11 cellular contexts compared by ENCODE assay signal in the genomic region with DNA sequence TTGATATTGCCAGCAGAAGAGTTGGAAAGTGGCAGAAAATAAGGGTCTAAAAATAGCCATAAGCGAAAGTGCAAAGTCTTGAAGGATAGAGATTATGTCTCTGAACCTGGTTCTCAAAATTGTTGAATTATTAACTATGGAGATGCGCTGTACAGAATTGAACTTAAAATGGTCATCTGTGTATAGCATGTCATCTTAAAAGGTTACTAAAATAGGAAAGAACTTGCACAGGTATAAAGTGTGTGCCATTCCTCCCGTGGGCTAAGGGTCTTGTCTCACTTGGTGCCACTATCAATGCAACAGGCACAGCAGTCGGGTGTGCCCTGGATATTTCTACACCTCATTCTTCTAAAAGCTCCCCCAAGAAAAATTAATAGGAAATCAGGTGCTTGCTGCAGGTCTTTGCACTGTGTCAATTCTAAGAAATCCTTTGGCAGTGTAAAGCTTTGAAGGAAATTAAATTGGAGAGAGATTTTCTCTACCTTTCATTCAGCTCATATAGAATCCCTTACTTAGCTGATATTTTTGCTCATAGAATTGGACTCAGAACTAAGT. TPM values are rescaled to one million over a fixed set of nuclear protein-coding genes. Genes with fewer than 3 reads are reported as not detected.
A peak's percentile ranks its signal among the peaks of the same experiment; 100 is the strongest.
DNase-seq lines count a peak whose midpoint lies in the region; FAIRE-seq and TF ChIP-seq lines count a peak whose summit lies in the region.
"Had no signal": no experiment of that assay in that cellular context is flagged by ENCODE, and none has a peak within 500 bp of the region (broad histone marks: within the 10 kb centered on the region; RNA-seq: fewer than 3 reads in every experiment).

No MANE protein-coding gene starts in this region.

- peak overlapping the region; percentile 7 for H3K4me3 Mint-ChIP-seq in astrocyte (ENCODE audit: unreplicated experiment)
- H3K4me3 Mint-ChIP-seq in HFFc6: no peak overlapping the region
- H3K4me3 Mint-ChIP-seq in activated CD4-positive, alpha-beta memory T cell treated with anti-CD3 and anti-CD28 coated beads, Interleukin-2, amount 10 ng/mL, durations not matched to agents 7 days and 5 days: no peak overlapping the region
- H3K4me3 Mint-ChIP-seq: activated naive CD8-positive, alpha-beta T cell had no signal

- H3K9me3 ChIP-seq in astrocyte (ENCODE audit: insufficient read depth, low read depth, low read length) (no peaks in the 10 kb centered on the region), iPS-20b (ENCODE audit: insufficient read depth, low read depth, low read length) (no peaks in the 10 kb centered on the region), parathyroid adenoma (ENCODE audit: control insufficient read depth, low read length) (no peaks in the 10 kb centered on the region)

- POLR2A ChIA-PET in activated CD4-positive, alpha-beta memory T cell treated with anti-CD3 and anti-CD28 coated beads, Interleukin-2, amount 10 ng/mL, durations not matched to agents 7 days and 5 days (lab: Charles Lee): no interaction called here

- no peak for TF ChIP-seq CTCF in astrocyte (IDR thresholded peaks at IDR 0.05; ENCODE audit: insufficient read depth, low read depth, low read length)
- TF ChIP-seq CTCF in parathyroid adenoma (IDR thresholded peaks at IDR 0.05): no peak
- TF ChIP-seq CTCF in HFFc6 (IDR thresholded peaks at IDR 0.05): no peak

- no peaks in the 10 kb centered on the region for H3K27me3 ChIP-seq in astrocyte (ENCODE audit: insufficient read depth, low read length)
- H3K27me3 ChIP-seq in iPS-20b (ENCODE audit: insufficient read depth, low read length): no peaks in the 10 kb centered on the region
- H3K27me3 ChIP-seq in parathyroid adenoma (ENCODE audit: control insufficient read depth, insufficient read depth, low read length): no peaks in the 10 kb centered on the region

- CTCF ChIA-PET in activated CD4-positive, alpha-beta memory T cell treated with anti-CD3 and anti-CD28 coated beads, Interleukin-2, amount 10 ng/mL, durations not matched to agents 7 days and 5 days (lab: Charles Lee): interaction anchor here (1.3 kb wide), 1 partner anchor 169 kb away, joined by 3 read pairs; no protein-coding TSS in a partner anchor

- H3K27ac Mint-ChIP-seq in astrocyte (ENCODE audit: unreplicated experiment): no peak overlapping the region
- H3K27ac Mint-ChIP-seq in HFFc6: no peak overlapping the region
- H3K27ac Mint-ChIP-seq in activated CD4-positive, alpha-beta memory T cell treated with anti-CD3 and anti-CD28 coated beads, Interleukin-2, amount 10 ng/mL, durations not matched to agents 7 days and 5 days: no peak overlapping the region
- H3K27ac Mint-ChIP-seq: activated naive CD8-positive, alpha-beta T cell had no signal

- FAIRE-seq in G401.6 (lab: Jason Lieb, UNC) (peak; percentile 46), astrocyte (lab: Jason Lieb, UNC) (no peak)

- H3K9ac ChIP-seq in astrocyte (ENCODE audit: low read length) (no peak overlapping the region), iPS-20b (ENCODE audit: low read depth, low read length) (peak overlapping the region; percentile 2; the same call in 1 of the 2 replicates), parathyroid adenoma (no peak overlapping the region)

- H3K79me2 ChIP-seq in astrocyte (ENCODE audit: insufficient read depth, low read length) (no peaks in the 10 kb centered on the region), parathyroid adenoma (no peaks in the 10 kb centered on the region)

- H3K4me3 ChIP-seq in astrocyte (ENCODE audit: insufficient read depth, low read depth, low read length) (no peak overlapping the region), iPS-20b (ENCODE audit: low read length) (peak overlapping the region; percentile 48; the same call in 1 of the 2 replicates), parathyroid adenoma (ENCODE audit: low read depth, low read length) (peak overlapping the region; percentile 68)

- H3K9me3 Mint-ChIP-seq in astrocyte (ENCODE audit: unreplicated experiment) (no peaks in the 10 kb centered on the region), HFFc6 (no peaks in the 10 kb centered on the region)
- no peaks in the 10 kb centered on the region for H3K9me3 Mint-ChIP-seq in activated CD4-positive, alpha-beta memory T cell treated with anti-CD3 and anti-CD28 coated beads, Interleukin-2, amount 10 ng/mL, durations not matched to agents 7 days and 5 days

- H3K36me3 Mint-ChIP-seq in astrocyte (ENCODE audit: low read depth, unreplicated experiment) (no peaks in the 10 kb centered on the region), HFFc6 (ENCODE audit: low read depth) (no peaks in the 10 kb centered on the region)
- no peaks in the 10 kb centered on the region for H3K36me3 Mint-ChIP-seq in activated CD4-positive, alpha-beta memory T cell treated with anti-CD3 and anti-CD28 coated beads, Interleukin-2, amount 10 ng/mL, durations not matched to agents 7 days and 5 days (ENCODE audit: low read depth)
- H3K36me3 Mint-ChIP-seq: activated naive CD8-positive, alpha-beta T cell had no signal

- H4K20me1 ChIP-seq in astrocyte (ENCODE audit: insufficient read depth, low read length): no peaks in the 10 kb centered on the region

- no peak for TF ChIP-seq POLR2A in erythroblast (IDR thresholded peaks at IDR 0.05; ENCODE audit: low read length)

- no peaks in the 10 kb centered on the region for H3K27me3 Mint-ChIP-seq in astrocyte (ENCODE audit: low read depth, unreplicated experiment)
- H3K27me3 Mint-ChIP-seq in HFFc6 (ENCODE audit: insufficient read depth): peaks cover 17% of the 10 kb centered on the region
- H3K27me3 Mint-ChIP-seq in activated CD4-positive, alpha-beta memory T cell treated with anti-CD3 and anti-CD28 coated beads, Interleukin-2, amount 10 ng/mL, durations not matched to agents 7 days and 5 days: peaks cover 3% of the 10 kb centered on the region

- no peak overlapping the region for H3K4me2 ChIP-seq in astrocyte (ENCODE audit: low read length)
- H3K4me2 ChIP-seq in parathyroid adenoma (ENCODE audit: low read length): peak overlapping the region; percentile 85

- H3K4me1 Mint-ChIP-seq in astrocyte (ENCODE audit: low read depth, unreplicated experiment): peaks cover 30% of the 10 kb centered on the region
- H3K4me1 Mint-ChIP-seq in HFFc6 (ENCODE audit: low read depth): no peaks in the 10 kb centered on the region
- H3K4me1 Mint-ChIP-seq in activated CD4-positive, alpha-beta memory T cell treated with anti-CD3 and anti-CD28 coated beads, Interleukin-2, amount 10 ng/mL, durations not matched to agents 7 days and 5 days: no peaks in the 10 kb centered on the region

- H2AFZ ChIP-seq in astrocyte (ENCODE audit: low read depth, low read length) (no peak overlapping the region), parathyroid adenoma (peak overlapping the region; percentile 4)

- H3K27ac ChIP-seq in astrocyte (ENCODE audit: low read depth, low read length) (no peak overlapping the region), iPS-20b (ENCODE audit: low read length) (no peak overlapping the region), parathyroid adenoma (peak overlapping the region; percentile 29)

- DNase-seq in astrocyte (ENCODE audit: low read depth) (no peak), NCI-H2196 (lab: John Stamatoyannopoulos, UW; ENCODE audit: unreplicated experiment) (no peak), erythroblast (lab: John Stamatoyannopoulos, UW) (no peak), HFFc6 (no peak)
- no peak for DNase-seq in activated CD4-positive, alpha-beta memory T cell treated with anti-CD3 and anti-CD28 coated beads, Interleukin-2, amount 10 ng/mL, durations not matched to agents 7 days and 5 days
- DNase-seq: AML-193, NCI-H2081 treated with DMSO at 0.1 percent for 48 hours had no signal

- H3K4me1 ChIP-seq in astrocyte (ENCODE audit: insufficient read depth, low read length) (peaks cover 11% of the 10 kb centered on the region), iPS-20b (ENCODE audit: insufficient read depth, low read length) (peaks cover 26% of the 10 kb centered on the region), parathyroid adenoma (no peaks in the 10 kb centered on the region)

- no peaks in the 10 kb centered on the region for H3K36me3 ChIP-seq in astrocyte (ENCODE audit: insufficient read depth, low read length)
- H3K36me3 ChIP-seq in iPS-20b (ENCODE audit: insufficient read depth, low read depth, low read length): no peaks in the 10 kb centered on the region
- H3K36me3 ChIP-seq in parathyroid adenoma (ENCODE audit: control insufficient read depth, insufficient read depth, low read length): no peaks in the 10 kb centered on the region

RNA-seq across cellular contexts. Expression of gene SORBS2, which starts 2.4 kb away (rescaled TPM):
- total RNA-seq in astrocyte: 96.1 and 97.4 TPM in 2 replicates
- 1 to 10 TPM in 2 of 6 experiments, under 1 TPM in 4; 0.48 to 3.6 (median 0.72) TPM for total RNA-seq in HFFc6 (2021; fragmentation: NEBNext Ultra II Directional; extraction: Animal tissue kit (Norgen Biotek cat#: 25700))
- not detected for total RNA-seq in activated CD4-positive, alpha-beta memory T cell treated with anti-CD3 and anti-CD28 coated beads, Interleukin-2, amount 10 ng/mL, durations not matched to agents 7 days and 5 days

Comparison
In these comparisons a context has a peak if more than half of its experiments do, and no peak if none do; other contexts are left out.
1. RNA of gene SORBS2, which starts 2.4 kb away (total RNA-seq): 96.1 to 97.4 TPM in astrocyte; 0.48 to 3.6 TPM in HFFc6 and not detected in activated CD4-positive, alpha-beta memory T cell treated with anti-CD3 and anti-CD28 coated beads, Interleukin-2, amount 10 ng/mL, durations not matched to agents 7 days and 5 days; every median in the first group is over 10 times any median in the second.